In genomic region chr2:224158831-224159230, GRCh38 we compare ENCODE assay signal across 38 cellular contexts.
"Had no signal": no experiment of that assay in that cellular context is flagged by ENCODE, and none has a peak within 500 bp of the region (broad histone marks: within the 10 kb centered on the region; RNA-seq: fewer than 3 reads in every experiment).

No MANE protein-coding gene starts in this region.

- H3K36me3 ChIP-seq: adrenal gland, ascending aorta, brain microvascular endothelial cell, breast epithelium, cardiac muscle cell had no signal

- H3K27me3 Mint-ChIP-seq: activated naive CD4-positive, alpha-beta T cell treated with anti-CD3 and anti-CD28 coated beads, Interleukin-2, amount 10 ng/mL, durations not matched to agents 7 days and 5 days; activated naive CD4-positive, alpha-beta T cell treated with anti-CD3 and anti-CD28 coated beads, Interleukin-2, amount 50 U/mL, for 24 hours; activated naive CD8-positive, alpha-beta T cell treated with anti-CD3 and anti-CD28 coated beads for 36 hours; activated naive CD8-positive, alpha-beta T cell treated with anti-CD3 and anti-CD28 coated beads, Interleukin-2, amount 50 U/mL, for 24 hours; activated T-cell treated with anti-CD3 and anti-CD28 coated beads, Interleukin-2, amount 50 U/mL, for 24 hours had no signal

- H3K4me3 ChIP-seq: adrenal gland, ascending aorta, body of pancreas, breast epithelium, cardiac muscle cell had no signal

- H3K27me3 ChIP-seq: adrenal gland, ascending aorta, body of pancreas, brain microvascular endothelial cell, breast epithelium, cardiac muscle cell had no signal

- H3K36me3 Mint-ChIP-seq: activated naive CD4-positive, alpha-beta T cell treated with anti-CD3 and anti-CD28 coated beads, Interleukin-2, amount 10 ng/mL, durations not matched to agents 7 days and 5 days; activated naive CD4-positive, alpha-beta T cell treated with anti-CD3 and anti-CD28 coated beads, Interleukin-2, amount 50 U/mL, for 24 hours; activated naive CD8-positive, alpha-beta T cell; activated naive CD8-positive, alpha-beta T cell treated with anti-CD3 and anti-CD28 coated beads for 36 hours; activated naive CD8-positive, alpha-beta T cell treated with anti-CD3 and anti-CD28 coated beads, Interleukin-2, amount 10 ng/mL, durations not matched to agents 7 days and 5 days; brain had no signal

- DNase-seq: activated effector memory CD4-positive, alpha-beta T cell treated with anti-CD3 and anti-CD28 coated beads, Interleukin-2, amount 50 U/mL, for 16 hours; activated effector memory CD4-positive, alpha-beta T cell treated with Interleukin-2 at 50 U/mL for 16 hours; activated gamma-delta T cell; activated gamma-delta T cell treated with Interleukin-2 at 50 U/mL for 16 hours; activated naive CD4-positive, alpha-beta T cell; activated naive CD4-positive, alpha-beta T cell treated with anti-CD3 and anti-CD28 coated beads for 36 hours; activated naive CD4-positive, alpha-beta T cell treated with anti-CD3 and anti-CD28 coated beads, Interleukin-2, amount 10 ng/mL, durations not matched to agents 7 days and 5 days; activated naive CD4-positive, alpha-beta T cell treated with anti-CD3 and anti-CD28 coated beads, Interleukin-2, amount 50 U/mL, for 16 hours; activated naive CD4-positive, alpha-beta T cell treated with Interleukin-2 at 50 U/mL for 16 hours; activated naive CD8-positive, alpha-beta T cell treated with anti-CD3 and anti-CD28 coated beads for 36 hours; activated naive CD8-positive, alpha-beta T cell treated with anti-CD3 and anti-CD28 coated beads, Interleukin-2, amount 10 ng/mL, durations not matched to agents 7 days and 5 days; activated naive CD8-positive, alpha-beta T cell treated with anti-CD3 and anti-CD28 coated beads, Interleukin-2, amount 50 U/mL, for 24 hours; activated T-cell treated with anti-CD3 and anti-CD28 coated beads, Interleukin-2, amount 50 U/mL, for 1 hour; activated T-cell treated with anti-CD3 and anti-CD28 coated beads, Interleukin-2, amount 50 U/mL, for 24 hours; activated T-cell treated with anti-CD3 and anti-CD28 coated beads, Interleukin-2, amount 50 U/mL, for 4 hours; activated T-cell treated with anti-CD3 and anti-CD28 coated beads, Interleukin-2, amount 50 U/mL, for 48 hours; activated T-cell treated with anti-CD3 and anti-CD28 coated beads, Interleukin-2, amount 50 U/mL, for 72 hours; adrenal gland; amniotic stem cell; amygdala; anterior cingulate cortex; aorta; body of pancreas; brain microvascular endothelial cell; caudate nucleus; central memory CD4-positive, alpha-beta T cell; cerebellar nuclear complex had no signal

- H3K4me1 Mint-ChIP-seq: activated naive CD4-positive, alpha-beta T cell treated with anti-CD3 and anti-CD28 coated beads, Interleukin-2, amount 10 ng/mL, durations not matched to agents 7 days and 5 days; activated naive CD4-positive, alpha-beta T cell treated with anti-CD3 and anti-CD28 coated beads, Interleukin-2, amount 50 U/mL, for 24 hours; activated naive CD8-positive, alpha-beta T cell treated with anti-CD3 and anti-CD28 coated beads for 36 hours; activated naive CD8-positive, alpha-beta T cell treated with anti-CD3 and anti-CD28 coated beads, Interleukin-2, amount 10 ng/mL, durations not matched to agents 7 days and 5 days; activated naive CD8-positive, alpha-beta T cell treated with anti-CD3 and anti-CD28 coated beads, Interleukin-2, amount 50 U/mL, for 24 hours; activated T-helper 17 cell treated with anti-CD3 and anti-CD28 coated beads, Interleukin-2, amount 50 U/mL, for 72 hours; central memory CD8-positive, alpha-beta T cell had no signal

- H3K9me3 ChIP-seq: adrenal gland, ascending aorta, body of pancreas had no signal

- H3K4me3 Mint-ChIP-seq: activated naive CD4-positive, alpha-beta T cell treated with anti-CD3 and anti-CD28 coated beads for 36 hours; activated naive CD4-positive, alpha-beta T cell treated with anti-CD3 and anti-CD28 coated beads, Interleukin-2, amount 10 ng/mL, durations not matched to agents 7 days and 5 days; activated naive CD4-positive, alpha-beta T cell treated with anti-CD3 and anti-CD28 coated beads, Interleukin-2, amount 50 U/mL, for 24 hours; activated naive CD8-positive, alpha-beta T cell; activated naive CD8-positive, alpha-beta T cell treated with anti-CD3 and anti-CD28 coated beads for 36 hours; activated naive CD8-positive, alpha-beta T cell treated with anti-CD3 and anti-CD28 coated beads, Interleukin-2, amount 10 ng/mL, durations not matched to agents 7 days and 5 days; activated naive CD8-positive, alpha-beta T cell treated with anti-CD3 and anti-CD28 coated beads, Interleukin-2, amount 50 U/mL, for 24 hours; activated T-cell treated with anti-CD3 and anti-CD28 coated beads, Interleukin-2, amount 50 U/mL, for 24 hours; activated T-cell treated with anti-CD3 and anti-CD28 coated beads, Interleukin-2, amount 50 U/mL, for 4 hours; activated T-cell treated with anti-CD3 and anti-CD28 coated beads, Interleukin-2, amount 50 U/mL, for 72 hours; activated T-helper 1 cell treated with anti-CD3 and anti-CD28 coated beads, Interleukin-12 subunit alpha, Interleukin-12 subunit beta, Interleukin-2, Interleukin-4 antibody, amounts not matched to agents 30 ng/mL and 10 ng/mL and 1 ng/mL, durations not matched to agents 14 hours and 24 hours and 36 hours; activated T-helper 17 cell treated with anti-CD3 and anti-CD28 coated beads, Interleukin-2, amount 50 U/mL, for 72 hours; brain; central memory CD8-positive, alpha-beta T cell had no signal

- H3K27ac ChIP-seq: adrenal gland, ascending aorta, body of pancreas, brain microvascular endothelial cell, breast epithelium, cardiac muscle cell had no signal

- H3K9me3 Mint-ChIP-seq: activated naive CD4-positive, alpha-beta T cell treated with anti-CD3 and anti-CD28 coated beads for 36 hours; activated naive CD4-positive, alpha-beta T cell treated with anti-CD3 and anti-CD28 coated beads, Interleukin-2, amount 10 ng/mL, durations not matched to agents 7 days and 5 days; activated naive CD4-positive, alpha-beta T cell treated with anti-CD3 and anti-CD28 coated beads, Interleukin-2, amount 50 U/mL, for 24 hours; activated naive CD8-positive, alpha-beta T cell treated with anti-CD3 and anti-CD28 coated beads, Interleukin-2, amount 10 ng/mL, durations not matched to agents 7 days and 5 days; activated naive CD8-positive, alpha-beta T cell treated with anti-CD3 and anti-CD28 coated beads, Interleukin-2, amount 50 U/mL, for 24 hours; activated T-cell treated with anti-CD3 and anti-CD28 coated beads, Interleukin-2, amount 50 U/mL, for 4 hours; activated T-helper 1 cell treated with anti-CD3 and anti-CD28 coated beads, Interleukin-12 subunit alpha, Interleukin-12 subunit beta, Interleukin-2, Interleukin-4 antibody, amounts not matched to agents 30 ng/mL and 10 ng/mL and 1 ng/mL, durations not matched to agents 14 hours and 24 hours and 36 hours; activated T-helper 17 cell treated with anti-CD3 and anti-CD28 coated beads, Interleukin-2, amount 50 U/mL, for 72 hours; activated T-helper 2 cell treated with anti-CD3 and anti-CD28 coated beads, Interferon-gamma antibody, Interleukin-2, Interleukin-4, amounts not matched to agents 10 μg/mL and 5 μg/mL and 100 μg/mL, durations not matched to agents 14 hours and 24 hours and 36 hours; brain; central memory CD8-positive, alpha-beta T cell had no signal

- H3K4me1 ChIP-seq: adrenal gland, body of pancreas, breast epithelium had no signal

- ATAC-seq: activated naive CD4-positive, alpha-beta T cell treated with anti-CD3 and anti-CD28 coated beads, Interleukin-2, amount 50 U/mL, for 72 hours; activated naive CD8-positive, alpha-beta T cell treated with anti-CD3 and anti-CD28 coated beads, Interleukin-2, amount 50 U/mL, for 24 hours; activated T-cell treated with anti-CD3 and anti-CD28 coated beads, Interleukin-2, amount 50 U/mL, for 4 hours; activated T-cell treated with anti-CD3 and anti-CD28 coated beads, Interleukin-2, amount 50 U/mL, for 72 hours; activated T-helper 17 cell treated with anti-CD3 and anti-CD28 coated beads, Interleukin-2, amount 50 U/mL, for 72 hours; body of pancreas had no signal

- H3K27ac Mint-ChIP-seq: activated naive CD4-positive, alpha-beta T cell treated with anti-CD3 and anti-CD28 coated beads for 36 hours; activated naive CD4-positive, alpha-beta T cell treated with anti-CD3 and anti-CD28 coated beads, Interleukin-2, amount 10 ng/mL, durations not matched to agents 7 days and 5 days; activated naive CD4-positive, alpha-beta T cell treated with anti-CD3 and anti-CD28 coated beads, Interleukin-2, amount 50 U/mL, for 24 hours; activated naive CD4-positive, alpha-beta T cell treated with anti-CD3 and anti-CD28 coated beads, Interleukin-2, amount 50 U/mL, for 72 hours; activated naive CD8-positive, alpha-beta T cell; activated naive CD8-positive, alpha-beta T cell treated with anti-CD3 and anti-CD28 coated beads for 36 hours; activated naive CD8-positive, alpha-beta T cell treated with anti-CD3 and anti-CD28 coated beads, Interleukin-2, amount 10 ng/mL, durations not matched to agents 7 days and 5 days; activated naive CD8-positive, alpha-beta T cell treated with anti-CD3 and anti-CD28 coated beads, Interleukin-2, amount 50 U/mL, for 24 hours; activated T-cell treated with anti-CD3 and anti-CD28 coated beads, Interleukin-2, amount 50 U/mL, for 24 hours; activated T-cell treated with anti-CD3 and anti-CD28 coated beads, Interleukin-2, amount 50 U/mL, for 72 hours; activated T-helper 1 cell treated with anti-CD3 and anti-CD28 coated beads, Interleukin-12 subunit alpha, Interleukin-12 subunit beta, Interleukin-2, Interleukin-4 antibody, amounts not matched to agents 30 ng/mL and 10 ng/mL and 1 ng/mL, durations not matched to agents 14 hours and 24 hours and 36 hours; activated T-helper 17 cell treated with anti-CD3 and anti-CD28 coated beads, Interleukin-2, amount 50 U/mL, for 72 hours; activated T-helper 2 cell treated with anti-CD3 and anti-CD28 coated beads, Interferon-gamma antibody, Interleukin-2, Interleukin-4, amounts not matched to agents 10 μg/mL and 5 μg/mL and 100 μg/mL, durations not matched to agents 14 hours and 24 hours and 36 hours had no signal
